In genomic region chr15:63252292-63252691, GRCh38 we compare ENCODE assay signal across 32 cellular contexts.
"Had no signal": no experiment of that assay in that cellular context is flagged by ENCODE, and none has a peak within 500 bp of the region (broad histone marks: within the 10 kb centered on the region; RNA-seq: fewer than 3 reads in every experiment).

No MANE protein-coding gene starts in this region.

- H3K4me3 ChIP-seq: left ventricle myocardium inferior, lung, mucosa of descending colon, psoas muscle, right atrium auricular region, testis, transverse colon had no signal

- H3K27me3 Mint-ChIP-seq: activated CD4-positive, alpha-beta memory T cell treated with anti-CD3 and anti-CD28 coated beads for 36 hours; activated CD4-positive, alpha-beta T cell treated with anti-CD3 and anti-CD28 coated beads, Interleukin-2, amount 10 ng/mL, durations not matched to agents 24 days and 14 days; activated naive CD8-positive, alpha-beta T cell treated with anti-CD3 and anti-CD28 coated beads, Interleukin-2, amount 10 ng/mL, durations not matched to agents 7 days and 5 days; central memory CD8-positive, alpha-beta T cell had no signal

- H3K79me2 ChIP-seq: parathyroid adenoma had no signal

- H3K27ac Mint-ChIP-seq: activated CD4-positive, alpha-beta memory T cell treated with anti-CD3 and anti-CD28 coated beads for 36 hours; activated CD4-positive, alpha-beta T cell treated with anti-CD3 and anti-CD28 coated beads, Interleukin-2, amount 10 ng/mL, durations not matched to agents 24 days and 14 days; activated naive CD8-positive, alpha-beta T cell treated with anti-CD3 and anti-CD28 coated beads, Interleukin-2, amount 10 ng/mL, durations not matched to agents 7 days and 5 days; activated T-cell treated with anti-CD3 and anti-CD28 coated beads, Interleukin-2, amount 50 U/mL, for 72 hours had no signal

- H3K27ac ChIP-seq: epithelial cell of prostate, left ventricle myocardium inferior, parathyroid adenoma, psoas muscle, right atrium auricular region, testis, transverse colon, VCaP had no signal

- ATAC-seq: activated T-cell treated with anti-CD3 and anti-CD28 coated beads, Interleukin-2, amount 50 U/mL, for 72 hours; mucosa of descending colon; psoas muscle had no signal

- H3K36me3 ChIP-seq: right atrium auricular region, transverse colon had no signal

- H3K27me3 ChIP-seq: right atrium auricular region, testis, transverse colon had no signal

- H3K9me3 ChIP-seq: left ventricle myocardium inferior, mucosa of descending colon, psoas muscle, right atrium auricular region, testis, transverse colon had no signal

- H3K4me1 ChIP-seq: parathyroid adenoma, testis, transverse colon had no signal

- DNase-seq: activated CD4-positive, alpha-beta memory T cell treated with anti-CD3 and anti-CD28 coated beads for 36 hours; activated CD4-positive, alpha-beta T cell treated with anti-CD3 and anti-CD28 coated beads, Interleukin-2, amount 10 ng/mL, durations not matched to agents 24 days and 14 days; activated naive CD4-positive, alpha-beta T cell treated with Interleukin-2 at 50 U/mL for 16 hours; activated naive CD8-positive, alpha-beta T cell treated with anti-CD3 and anti-CD28 coated beads, Interleukin-2, amount 10 ng/mL, durations not matched to agents 7 days and 5 days; activated T-cell treated with anti-CD3 and anti-CD28 coated beads, Interleukin-2, amount 50 U/mL, for 72 hours; amniotic stem cell; dermis blood vessel endothelial cell; effector CD4-positive, alpha-beta T cell; glutamatergic neuron; islet precursor cell; left ventricle myocardium inferior; mesendoderm; mucosa of descending colon; nucleus accumbens; psoas muscle; stimulated activated CD4-positive, alpha-beta T cell treated with anti-CD3 and anti-CD28 coated beads, Interleukin-15, amount 100 ng/mL, for 24 hours; stimulated activated CD4-positive, alpha-beta T cell treated with anti-CD3 and anti-CD28 coated beads, Interleukin-2, amount 100 ng/mL, for 24 hours; stimulated activated naive CD4-positive, alpha-beta T cell; T-helper 9 cell; testis; transverse colon had no signal

- H3K9ac ChIP-seq: parathyroid adenoma had no signal

- FAIRE-seq: bronchial epithelial cell, colon, endometrium, frontal cortex, TTC549 had no signal

- H3K9me3 Mint-ChIP-seq: activated CD4-positive, alpha-beta memory T cell treated with anti-CD3 and anti-CD28 coated beads for 36 hours; activated CD4-positive, alpha-beta T cell treated with anti-CD3 and anti-CD28 coated beads, Interleukin-2, amount 10 ng/mL, durations not matched to agents 24 days and 14 days; activated naive CD8-positive, alpha-beta T cell treated with anti-CD3 and anti-CD28 coated beads, Interleukin-2, amount 10 ng/mL, durations not matched to agents 7 days and 5 days; activated T-cell treated with anti-CD3 and anti-CD28 coated beads, Interleukin-2, amount 50 U/mL, for 72 hours; central memory CD8-positive, alpha-beta T cell had no signal

- H3K4me3 Mint-ChIP-seq: activated CD4-positive, alpha-beta memory T cell treated with anti-CD3 and anti-CD28 coated beads for 36 hours; activated CD4-positive, alpha-beta T cell treated with anti-CD3 and anti-CD28 coated beads, Interleukin-2, amount 10 ng/mL, durations not matched to agents 24 days and 14 days; activated naive CD8-positive, alpha-beta T cell treated with anti-CD3 and anti-CD28 coated beads, Interleukin-2, amount 10 ng/mL, durations not matched to agents 7 days and 5 days; activated T-cell treated with anti-CD3 and anti-CD28 coated beads, Interleukin-2, amount 50 U/mL, for 72 hours; central memory CD8-positive, alpha-beta T cell had no signal

- H2AFZ ChIP-seq: parathyroid adenoma had no signal
